Comparison of ENCODE assay signal across 36 cellular contexts in the genomic region with DNA sequence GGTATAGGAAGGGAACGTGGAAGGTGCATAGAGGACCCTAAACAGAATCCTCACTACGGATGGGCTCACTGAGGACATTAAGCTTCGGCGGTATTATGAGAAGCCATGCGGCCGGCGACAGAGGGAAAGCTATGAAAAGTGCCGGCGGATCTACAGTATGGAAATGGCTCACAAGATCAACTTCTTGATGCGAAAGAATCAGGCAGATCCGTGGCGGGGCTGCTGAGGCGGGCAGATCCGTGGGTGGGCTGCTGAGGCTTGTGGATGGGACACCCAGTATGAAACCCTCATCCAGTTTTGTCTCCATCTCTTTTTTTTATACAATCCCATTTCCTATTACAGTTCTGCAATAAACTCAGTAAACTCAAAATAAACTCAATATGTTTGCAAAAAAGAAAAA.
"Had no signal": no experiment of that assay in that cellular context is flagged by ENCODE, and none has a peak within 500 bp of the region (broad histone marks: within the 10 kb centered on the region; RNA-seq: fewer than 3 reads in every experiment).

No MANE protein-coding gene starts in this region.

- H3K9me3 ChIP-seq: MG63 had no signal

- DNase-seq: Kasumi-1, MG63, MM.1S, MV-4-11, NCI-H1048, NCI-H1092, NCI-H1092 treated with DMSO at 0.1 percent for 48 hours, NCI-H1105, NCI-H1105 treated with DMSO at 0.1 percent for 48 hours, NCI-H1417, NCI-H1417 treated with DMSO at 0.1 percent for 48 hours, NCI-H1436, NCI-H1436 treated with DMSO at 0.1 percent for 48 hours, NCI-H146, NCI-H1694, NCI-H1694 treated with DMSO at 0.1 percent for 48 hours, NCI-H187, NCI-H187 treated with DMSO at 0.1 percent for 48 hours, NCI-H1930, NCI-H2029, NCI-H2029 treated with DMSO at 0.1 percent for 48 hours, NCI-H2081, NCI-H2081 treated with DMSO at 0.1 percent for 48 hours, NCI-H2107, NCI-H2171, NCI-H2171 treated with DMSO at 0.1 percent for 48 hours, NCI-H2227 treated with DMSO at 0.1 percent for 48 hours, NCI-H226, NCI-H345, NCI-H446, NCI-H446 treated with DMSO at 0.1 percent for 48 hours, NCI-H510A, NCI-H510A treated with DMSO at 0.1 percent for 48 hours, NCI-H524, NCI-H524 treated with DMSO at 0.1 percent for 48 hours, NCI-H526 had no signal

- H3K36me3 ChIP-seq: MG63 had no signal

- H3K4me3 ChIP-seq: MG63 had no signal

- H3K27me3 ChIP-seq: MG63 had no signal
